In the genomic region with DNA sequence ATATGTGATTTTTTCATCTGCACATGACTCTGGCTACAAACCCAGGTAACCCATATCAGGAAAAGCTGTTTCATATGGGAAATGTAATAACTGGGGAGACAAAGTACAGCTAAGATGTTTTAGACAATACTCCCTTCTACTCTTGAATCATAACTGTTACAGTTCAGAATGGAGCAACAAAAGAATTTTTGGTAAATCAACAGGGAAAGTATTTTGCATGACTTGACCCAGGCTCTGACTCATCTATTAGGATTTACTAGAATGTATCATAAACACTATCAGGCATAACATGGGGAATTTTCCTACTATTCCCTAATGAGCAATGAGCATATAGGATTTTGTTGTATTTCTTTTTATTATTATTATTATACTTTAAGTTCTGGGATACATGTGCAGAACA, we compare ENCODE assay signal across 17 cellular contexts.
DNase-seq lines count a peak whose midpoint lies in the region; TF ChIP-seq lines count a peak whose summit lies in the region.
"Had no signal": no experiment of that assay in that cellular context is flagged by ENCODE, and none has a peak within 500 bp of the region (broad histone marks: within the 10 kb centered on the region; RNA-seq: fewer than 3 reads in every experiment).

No MANE protein-coding gene starts in this region.

- H2AFZ ChIP-seq in SK-N-SH (ENCODE audit: low read depth), result peak overlapping the region; percentile 80; the same call in 1 of the 2 replicates

- H3K4me1 ChIP-seq in SK-N-SH (ENCODE audit: control insufficient read depth in 1 of 2, insufficient read depth in 2 of 2, low read depth in 1 of 2, low read length in 1 of 2), result peaks cover 0 to 7% of the 10 kb centered on the region in 2 experiments; a peak in 1 of 4 replicates
- H3K4me1 ChIP-seq: Caco-2, heart left ventricle, lower lobe of right lung had no signal

- peak overlapping the region in 1 of 2 experiments; percentile 80; a peak in 3 of 4 replicates for H3K27ac ChIP-seq in SK-N-SH (ENCODE audit: low read depth in 2 of 2, low read length in 1 of 2)
- H3K27ac ChIP-seq: heart left ventricle, lower lobe of right lung had no signal

- TF ChIP-seq EP300 in SK-N-SH (IDR thresholded peaks at IDR 0.05; ENCODE audit: borderline replicate concordance in 1 of 2, low read depth in 1 of 2, low read length in 1 of 2), result no peak; a peak in 1 of 4 replicates

- no peaks in the 10 kb centered on the region for H4K20me1 ChIP-seq in SK-N-SH (ENCODE audit: insufficient read depth)

- no peak overlapping the region for H3K9ac ChIP-seq in SK-N-SH

- peak overlapping the region; percentile 55; the same call in 1 of the 2 replicates for H3K4me2 ChIP-seq in SK-N-SH

- no peaks in the 10 kb centered on the region for H3K79me2 ChIP-seq in SK-N-SH (ENCODE audit: insufficient read depth)

- CTCF ChIA-PET in SK-N-SH (lab: Yijun Ruan, JAX), result no interaction called here

- peak; percentile 94 for DNase-seq in ELR (ENCODE audit: low read depth)
- no peak for DNase-seq in SK-N-SH
- DNase-seq in fibroblast of mammary gland (ENCODE audit: low read depth), result peak; percentile 81
- DNase-seq in skeletal muscle cell (ENCODE audit: low read depth), result peak; percentile 56
- DNase-seq in GOT3 (lab: John Stamatoyannopoulos, UW), result no peak
- no peak for DNase-seq in ecto neural progenitor cell (ENCODE audit: low spot score)
- DNase-seq in NCI-H1092 treated with DMSO at 0.1 percent for 48 hours (lab: John Stamatoyannopoulos, UW), result no peak
- no peak for DNase-seq in SW480 (ENCODE audit: low spot score)
- DNase-seq: activated CD4-positive, alpha-beta T cell treated with anti-CD3 and anti-CD28 coated beads, Interleukin-2, amount 10 ng/mL, durations not matched to agents 24 days and 14 days; Caco-2; cerebellar nuclear complex; heart left ventricle; KBM-7; lower lobe of right lung; NCI-H1930; NK-92 treated with Interleukin-12 subunit alpha and Interleukin-12 subunit beta, amount 100 ng/mL, for 24 hours; stimulated activated naive CD4-positive, alpha-beta T cell had no signal

- H3K36me3 ChIP-seq in SK-N-SH (replicated peaks in 1 of 2; ENCODE audit: control insufficient read depth in 1 of 2, insufficient read depth in 2 of 2, low read length in 1 of 2), result no peaks in the 10 kb centered on the region
- H3K36me3 ChIP-seq: heart left ventricle, lower lobe of right lung had no signal

- no peak overlapping the region for H3K4me3 ChIP-seq in SK-N-SH (ENCODE audit: low read depth in 2 of 2, low read length in 1 of 2)
- H3K4me3 ChIP-seq in fibroblast of mammary gland (ENCODE audit: control insufficient read depth, low read depth, low read length), result no peak overlapping the region
- H3K4me3 ChIP-seq in skeletal muscle cell (ENCODE audit: low read depth, low read length), result no peak overlapping the region
- H3K4me3 ChIP-seq: heart left ventricle, lower lobe of right lung had no signal

- peaks cover 13% of the 10 kb centered on the region for H3F3A ChIP-seq in SK-N-SH (replicated peaks; ENCODE audit: insufficient read depth)

- TF ChIP-seq CTCF in SK-N-SH (IDR thresholded peaks at IDR 0.05) (no peak), fibroblast of mammary gland (conservative IDR thresholded peaks at IDR 0.05; ENCODE audit: control insufficient read depth, insufficient read depth, low read depth, low read length) (no peak)

- TF ChIP-seq RAD21 in SK-N-SH (IDR thresholded peaks at IDR 0.05; ENCODE audit: low read length), result no peak

- no peaks in the 10 kb centered on the region; the same call in 1 of the 2 replicates for H3K9me3 ChIP-seq in SK-N-SH
- H3K9me3 ChIP-seq: Caco-2, heart left ventricle, lower lobe of right lung had no signal

- H3K9me2 ChIP-seq in SK-N-SH, result no peaks in the 10 kb centered on the region; the same call in 1 of the 2 replicates

- no peaks in the 10 kb centered on the region for H3K27me3 ChIP-seq in SK-N-SH (ENCODE audit: insufficient read depth)
- H3K27me3 ChIP-seq: heart left ventricle had no signal

- POLR2A ChIA-PET in SK-N-SH (lab: Yijun Ruan, JAX), result no interaction called here

TF ChIP-seq in SK-N-SH, 30 proteins besides CTCF, POLR2A, EP300 and RAD21:
- TF ChIP-seq, protein P1, sequence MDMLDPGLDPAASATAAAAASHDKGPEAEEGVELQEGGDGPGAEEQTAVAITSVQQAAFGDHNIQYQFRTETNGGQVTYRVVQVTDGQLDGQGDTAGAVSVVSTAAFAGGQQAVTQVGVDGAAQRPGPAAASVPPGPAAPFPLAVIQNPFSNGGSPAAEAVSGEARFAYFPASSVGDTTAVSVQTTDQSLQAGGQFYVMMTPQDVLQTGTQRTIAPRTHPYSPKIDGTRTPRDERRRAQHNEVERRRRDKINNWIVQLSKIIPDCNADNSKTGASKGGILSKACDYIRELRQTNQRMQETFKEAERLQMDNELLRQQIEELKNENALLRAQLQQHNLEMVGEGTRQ (IDR thresholded peaks at IDR 0.05; ENCODE audit: borderline replicate concordance, low read depth, low read length), result no peak
- TF ChIP-seq FOSL2 (IDR thresholded peaks at IDR 0.05; ENCODE audit: borderline replicate concordance, low read depth) (peak; percentile 74), TCF12 (IDR thresholded peaks at IDR 0.05) (peak; percentile 35), TEAD4 (IDR thresholded peaks at IDR 0.05; ENCODE audit: borderline replicate concordance, insufficient read depth) (peak; percentile 50; the same call in 1 of the 2 replicates), JUND (IDR thresholded peaks at IDR 0.05) (peak; percentile 66)

Comparison
In these comparisons a context has a peak if more than half of its experiments do, and no peak if none do; other contexts are left out.
1. DNase-seq: peak in ELR (single experiment), fibroblast of mammary gland (single experiment) and skeletal muscle cell (single experiment); none in SK-N-SH (single experiment), GOT3 (single experiment), ecto neural progenitor cell (single experiment), NCI-H1092 treated with DMSO at 0.1 percent for 48 hours (single experiment) and SW480 (single experiment).